Comparison of ENCODE assay signal across 8 cellular contexts in the genomic region with DNA sequence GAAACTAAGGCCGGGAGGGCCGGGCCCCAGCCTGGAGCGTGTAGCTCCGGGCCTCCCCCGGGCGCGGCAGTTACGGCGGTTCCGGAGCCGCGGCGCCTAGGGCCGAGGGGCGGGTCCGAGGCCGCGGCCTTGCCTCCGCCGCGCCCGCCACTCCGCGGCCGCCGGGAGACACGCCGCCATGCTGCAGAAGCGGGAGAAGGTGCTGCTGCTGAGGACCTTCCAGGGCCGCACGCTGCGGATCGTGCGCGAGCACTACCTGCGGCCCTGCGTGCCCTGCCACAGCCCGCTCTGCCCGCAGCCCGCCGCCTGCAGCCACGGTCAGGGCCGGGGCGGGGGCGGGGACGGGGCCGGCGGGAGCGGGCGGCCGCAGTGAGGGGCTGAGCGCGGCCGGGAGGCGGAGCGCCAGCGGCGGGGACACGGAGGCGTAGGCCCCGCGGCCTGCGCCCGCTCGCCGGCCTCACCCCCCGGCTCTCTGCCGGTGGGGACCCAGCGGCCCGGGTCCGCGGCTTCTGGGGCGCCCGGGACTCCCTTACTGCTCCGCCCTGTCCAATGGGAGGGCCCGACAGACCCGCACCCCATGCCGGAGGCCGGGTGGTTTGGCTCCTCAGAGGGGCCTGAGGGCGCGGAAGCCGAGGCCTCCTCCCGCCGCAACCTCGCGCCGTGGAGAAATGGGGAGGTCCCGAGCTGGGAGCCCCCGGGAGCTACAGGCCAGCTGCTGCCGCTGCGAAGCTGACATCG.
DNase-seq lines count a peak whose midpoint lies in the region; ATAC-seq and TF ChIP-seq lines count a peak whose summit lies in the region.

A gene (plus strand): TSS at position 150 of the 738 bp plus-strand sequence. CDS start 29 bp downstream, at position 179.

- peaks cover 12% of the 10 kb centered on the region for H3K36me3 ChIP-seq in NT2/D1 (ENCODE audit: insufficient read depth, insufficient read length, low read length)
- H3K36me3 ChIP-seq in mucosa of rectum (ENCODE audit: control insufficient read depth in 2 of 2, insufficient read depth in 2 of 2, low read length in 2 of 2) = no peaks in the 10 kb centered on the region

- H3K4me1 ChIP-seq in NT2/D1 (ENCODE audit: insufficient read depth, insufficient read length) (peaks cover 5% of the 10 kb centered on the region), mucosa of rectum (ENCODE audit: control insufficient read depth in 2 of 2, insufficient read depth in 2 of 2, low read length in 2 of 2) (peaks cover 14 to 20% of the 10 kb centered on the region in 2 donors)

- peak within 1 kb of the TSS; percentile 75 to 89 for H3K27ac ChIP-seq in mucosa of rectum (ENCODE audit: low read depth in 2 of 2, low read length in 2 of 2)

- H3K4me3 ChIP-seq in NT2/D1 (ENCODE audit: insufficient read length, low read depth) (peak within 1 kb of the TSS; percentile 68), epithelial cell of esophagus (ENCODE audit: low read length) (peak within 1 kb of the TSS; percentile 57), mucosa of rectum (ENCODE audit: low read length in 2 of 2) (peak within 1 kb of the TSS; percentile 64 to 82)

- in situ Hi-C loops in ACHN (cut with HindIII; ENCODE audit: low pct_ligation_motif_present, low pct_unique_long_range_greater_than_20kb, low sequenced_read_pairs) = no loop called here

- ATAC-seq in GM18861 (IDR thresholded peaks at IDR 0.05; ENCODE audit: unreplicated experiment) = peak; percentile 42
- ATAC-seq in HG03097 (IDR thresholded peaks at IDR 0.05; ENCODE audit: low FRiP score, unreplicated experiment) = peak; percentile 54

- peak within 1 kb of the TSS; percentile 90 for H3K9ac ChIP-seq in NT2/D1 (ENCODE audit: insufficient read length, low read depth)
- H3K9ac ChIP-seq in mucosa of rectum (ENCODE audit: low read depth in 1 of 2, low read length in 2 of 2) = peak within 1 kb of the TSS; percentile 76 to 80

- TF ChIP-seq CTCF in epithelial cell of esophagus (IDR thresholded peaks at IDR 0.05; ENCODE audit: insufficient read depth, low read depth, low read length, missing control alignments) = no peak

- H3K27me3 ChIP-seq in NT2/D1 (ENCODE audit: insufficient read depth, insufficient read length) (peaks cover 3% of the 10 kb centered on the region), mucosa of rectum (ENCODE audit: control insufficient read depth in 2 of 2, insufficient read depth in 2 of 2, low read length in 2 of 2) (no peaks in the 10 kb centered on the region)

- DNase-seq in ACHN (peak; percentile 58), NT2/D1 (ENCODE audit: low read depth, low spot score) (no peak), epithelial cell of esophagus (ENCODE audit: low read depth) (peak; percentile 65)
- DNase-seq in activated CD8-positive, alpha-beta memory T cell treated with anti-CD3 and anti-CD28 coated beads, Interleukin-2, amount 50 U/mL, for 48 hours = peak; percentile 84
- peak; percentile 29 to 35 for DNase-seq in stimulated activated CD8-positive, alpha-beta memory T cell treated with anti-CD3 and anti-CD28 coated beads, Interleukin-7, amount 100 ng/mL, for 1 hour (ENCODE audit: low read depth in 2 of 2)

- H3K9me3 ChIP-seq in NT2/D1 (ENCODE audit: insufficient read depth, low read length) (no peaks in the 10 kb centered on the region), mucosa of rectum (ENCODE audit: control insufficient read depth in 2 of 2, low read length in 2 of 2) (no peaks in the 10 kb centered on the region)
